In genomic region chr9:108869092-108869725, GRCh38 we compare ENCODE assay signal across 17 cellular contexts. TPM values are rescaled to one million over a fixed set of nuclear protein-coding genes. Genes with fewer than 3 reads are reported as not detected.
A peak's percentile ranks its signal among the peaks of the same experiment; 100 is the strongest.
DNase-seq lines count a peak whose midpoint lies in the region; ATAC-seq, FAIRE-seq and TF ChIP-seq lines count a peak whose summit lies in the region.
"Had no signal": no experiment of that assay in that cellular context is flagged by ENCODE, and none has a peak within 500 bp of the region (broad histone marks: within the 10 kb centered on the region; RNA-seq: fewer than 3 reads in every experiment).

No MANE protein-coding gene starts in this region.

- H3K79me2 ChIP-seq in HepG2 (ENCODE audit: insufficient read depth, low read length) = peaks cover 4% of the 10 kb centered on the region

- peaks cover 11% of the 10 kb centered on the region; the same call in 1 of the 2 replicates for H4K20me1 ChIP-seq in HepG2 (ENCODE audit: insufficient read depth, low read length)

- H3K27me3 Mint-ChIP-seq in chondrocyte (ENCODE audit: low read depth) (no peaks in the 10 kb centered on the region), endothelial cell (ENCODE audit: unreplicated experiment) (no peaks in the 10 kb centered on the region)

- TF ChIP-seq CTCF in chondrocyte (IDR thresholded peaks at IDR 0.05) (no peak), HepG2 (CRISPR knock-in tag; IDR thresholded peaks at IDR 0.05) (peak; percentile 20; the same call in 1 of the 2 replicates), endothelial cell (IDR thresholded peaks at IDR 0.05; ENCODE audit: unreplicated experiment) (no peak)

- WGBS in HepG2 (ENCODE audit: low lambda C conversion rate) = 6% methylated on average over 3 of the region's 3 CpGs

- peak overlapping the region; percentile 91 for H3K27ac Mint-ChIP-seq in chondrocyte (ENCODE audit: unreplicated experiment)
- no peak overlapping the region for H3K27ac Mint-ChIP-seq in endothelial cell (ENCODE audit: unreplicated experiment)
- H3K27ac Mint-ChIP-seq: activated CD8-positive, alpha-beta T cell treated with anti-CD3 and anti-CD28 coated beads, Interleukin-2, amount 10 ng/mL, durations not matched to agents 7 days and 5 days had no signal

- peak; percentile 86 for ATAC-seq in HepG2
- ATAC-seq: activated CD8-positive, alpha-beta T cell treated with anti-CD3 and anti-CD28 coated beads, Interleukin-2, amount 10 ng/mL, durations not matched to agents 7 days and 5 days; gastrocnemius medialis had no signal

- FAIRE-seq in HepG2 (lab: Jason Lieb, UNC) = peak; percentile 94
- FAIRE-seq: colon had no signal

- peaks cover 10 to 59% of the 10 kb centered on the region in 2 experiments for H3K36me3 ChIP-seq in HepG2 (replicated peaks in 1 of 2; ENCODE audit: control insufficient read depth in 1 of 2, insufficient read depth in 2 of 2, low read length in 2 of 2)

- H3K4me1 Mint-ChIP-seq in chondrocyte (ENCODE audit: low read depth) (peaks cover 23% of the 10 kb centered on the region), endothelial cell (ENCODE audit: unreplicated experiment) (no peaks in the 10 kb centered on the region)

- TF ChIP-seq POLR2A in HepG2 (IDR thresholded peaks at IDR 0.05; ENCODE audit: insufficient read depth in 1 of 2, low read depth in 2 of 2, low read length in 2 of 2) = peak; percentile 44 to 54; a peak in 3 of 4 replicates

- H3K27ac ChIP-seq in HepG2 (ENCODE audit: extremely low read length, insufficient read depth, low read length) = peak overlapping the region; percentile 70
- H3K27ac ChIP-seq: gastrocnemius medialis, left ventricle myocardium inferior, neutrophil had no signal

- peaks cover 91% of the 10 kb centered on the region for H3K4me1 ChIP-seq in HepG2 (ENCODE audit: insufficient read depth, low read length)
- H3K4me1 ChIP-seq: gastrocnemius medialis had no signal

- DNase-seq in ACHN = peak; percentile 66
- peak; percentile 23 for DNase-seq in HT1080 (ENCODE audit: low read depth)
- no peak for DNase-seq in chondrocyte (ENCODE audit: low spot score)
- DNase-seq in HepG2 (ENCODE audit: low spot score) = peak; percentile 97
- no peak for DNase-seq in endothelial cell (ENCODE audit: low spot score)
- no peak for DNase-seq in NCI-H446 (lab: John Stamatoyannopoulos, UW)
- DNase-seq in NOMO-1 treated with DMSO at 0.1 percent for 48 hours (lab: John Stamatoyannopoulos, UW; ENCODE audit: unreplicated experiment) = no peak
- DNase-seq in C1 segment of cervical spinal cord (lab: John Stamatoyannopoulos, UW) = no peak
- DNase-seq: activated CD8-positive, alpha-beta T cell treated with anti-CD3 and anti-CD28 coated beads, Interleukin-2, amount 10 ng/mL, durations not matched to agents 7 days and 5 days; activated naive CD4-positive, alpha-beta T cell; AML-193; gastrocnemius medialis; left ventricle myocardium inferior; stimulated activated CD4-positive, alpha-beta T cell treated with anti-CD3 and anti-CD28 coated beads, Interleukin-15, amount 100 ng/mL, for 24 hours had no signal

- peak; percentile 39; the same call in 1 of the 2 replicates for TF ChIP-seq RAD21 in HepG2 (CRISPR knock-in tag; IDR thresholded peaks at IDR 0.05)

- TF ChIP-seq EP300 in HepG2 (IDR thresholded peaks at IDR 0.05; ENCODE audit: low read depth in 2 of 2, low read length in 2 of 2) (peak; percentile 15 to 84; a peak in 3 of 4 replicates), HepG2 (CRISPR knock-in tag; IDR thresholded peaks at IDR 0.05; ENCODE audit: borderline replicate concordance) (peak; percentile 74; the same call in 1 of the 2 replicates)

- POLR2A ChIA-PET in HepG2 (lab: Yijun Ruan, JAX) = interaction anchor here (0.8 to 1.7 kb wide), 11 partner anchors 8 to 142 kb away, joined by 3 to 24 read pairs (median 4); partner anchors contain the start of genes ABITRAM and ELP1

- no TSS peak for BruUV-seq in HepG2 (replicated peaks; lab: Mats Ljungman, UMichigan)

- H3K9me3 Mint-ChIP-seq in chondrocyte (ENCODE audit: low read depth) (peaks cover 12% of the 10 kb centered on the region), endothelial cell (ENCODE audit: unreplicated experiment) (no peaks in the 10 kb centered on the region)

- H3K36me3 Mint-ChIP-seq in chondrocyte (ENCODE audit: low read depth) (peaks cover 26% of the 10 kb centered on the region), endothelial cell (ENCODE audit: low read depth, unreplicated experiment) (peaks cover 18% of the 10 kb centered on the region)

- CTCF ChIA-PET in HepG2 (lab: Yijun Ruan, JAX; ENCODE audit: low intra/inter-chr PET ratio, low total read pairs) = no interaction called here

- intact Hi-C loops in HepG2 (cut with micrococcal nuclease; ENCODE audit: unreplicated experiment) = loop anchor here (10.0 kb wide), 1 partner anchor 94 kb away; no protein-coding TSS in a partner anchor

- H3K4me3 Mint-ChIP-seq in chondrocyte (ENCODE audit: unreplicated experiment) (no peak overlapping the region), endothelial cell (ENCODE audit: unreplicated experiment) (no peak overlapping the region)
- H3K4me3 Mint-ChIP-seq: activated CD8-positive, alpha-beta T cell treated with anti-CD3 and anti-CD28 coated beads, Interleukin-2, amount 10 ng/mL, durations not matched to agents 7 days and 5 days had no signal

- in situ Hi-C loops in ACHN (cut with HindIII; ENCODE audit: low pct_ligation_motif_present, low pct_unique_long_range_greater_than_20kb, low sequenced_read_pairs) = no loop called here
- in situ Hi-C loops in HepG2 (cut with HindIII; ENCODE audit: extremely low pct_ligation_motif_present, low pct_unique_long_range_greater_than_20kb) = no loop called here

- no peak overlapping the region for H2AFZ ChIP-seq in HepG2 (ENCODE audit: low read length)

- H3K27me3 ChIP-seq in HepG2 (ENCODE audit: control insufficient read depth in 1 of 2, insufficient read depth in 2 of 2, low read length in 2 of 2) = no peaks in the 10 kb centered on the region
- H3K27me3 ChIP-seq: gastrocnemius medialis, neutrophil had no signal

- H3K9me3 ChIP-seq in HepG2 (ENCODE audit: low read length) = no peaks in the 10 kb centered on the region
- H3K9me3 ChIP-seq: gastrocnemius medialis, left ventricle myocardium inferior, neutrophil had no signal

- H3K4me2 ChIP-seq in HepG2 (ENCODE audit: low read depth, low read length) = peak overlapping the region; percentile 24

- no peak overlapping the region for H3K9ac ChIP-seq in HepG2 (ENCODE audit: insufficient read depth, low read depth, low read length)

- H3K4me3 ChIP-seq in HepG2 (replicated peaks in 1 of 3; ENCODE audit: insufficient read depth in 1 of 3, low read depth in 2 of 3, low read length in 3 of 3) = no peak overlapping the region
- H3K4me3 ChIP-seq: gastrocnemius medialis, left ventricle myocardium inferior had no signal

RNA-seq across cellular contexts. Expression of gene ACTL7A, which starts 7.1 kb away (rescaled TPM):
- not detected in 2 replicates for total RNA-seq in HT1080 (2014; rRNA removed; shearing (Covaris generic))
- polyA plus RNA-seq in HT1080 (2015; cell fraction: cytosol; rRNA removed) = not detected in 2 replicates
- polyA plus RNA-seq in HT1080 (2015; cell fraction: nucleus; rRNA removed) = not detected in 2 replicates
- total RNA-seq in chondrocyte (not detected in 3 replicates), HepG2 (2016; rRNA removed; fragmentation: Illumina TruSeq; extraction: Trizol) (not detected in 2 replicates), endothelial cell (ENCODE audit: unreplicated experiment) (not detected)
- not detected in 2 replicates for total RNA-seq in HepG2 (2016; cell fraction: cytosol; rRNA removed; fragmentation: Illumina TruSeq; extraction: Trizol; ENCODE audit: low read depth)
- not detected in 2 replicates for total RNA-seq in HepG2 (2016; cell fraction: insoluble cytoplasmic fraction; rRNA removed; fragmentation: Illumina TruSeq; extraction: Trizol)
- total RNA-seq in HepG2 (2016; cell fraction: membrane; rRNA removed; fragmentation: Illumina TruSeq; extraction: Trizol) = not detected in 2 replicates
- total RNA-seq in HepG2 (2016; cell fraction: nucleus; rRNA removed; fragmentation: Illumina TruSeq; extraction: Trizol) = not detected in 2 replicates
- polyA plus RNA-seq in HepG2 (2011; rRNA removed) = not detected in 2 replicates
- polyA plus RNA-seq in HepG2 (2011; cell fraction: cytosol; rRNA removed) = not detected in 2 replicates
- not detected in 2 replicates for polyA plus RNA-seq in HepG2 (2011; cell fraction: nucleus; rRNA removed)
- not detected in 2 replicates for polyA plus RNA-seq in HepG2 (2012)
- not detected in 2 replicates for polyA plus RNA-seq in HepG2 (2016; cell fraction: cytosol; fragmentation: Illumina TruSeq; extraction: Trizol; ENCODE audit: low read depth)
- polyA plus RNA-seq in HepG2 (2016; cell fraction: insoluble cytoplasmic fraction; fragmentation: Illumina TruSeq; extraction: Trizol; ENCODE audit: low read depth) = not detected in 2 replicates
- polyA plus RNA-seq in HepG2 (2016; cell fraction: membrane; fragmentation: Illumina TruSeq; extraction: Trizol; ENCODE audit: low read depth) = not detected in 2 replicates
- not detected in 2 replicates for polyA plus RNA-seq in HepG2 (2016; cell fraction: nucleus; fragmentation: Illumina TruSeq; extraction: Trizol; ENCODE audit: insufficient read depth, low read depth)
- polyA minus RNA-seq in HepG2 (2011; rRNA and poly(A)+ RNA removed; ENCODE audit: low replicate concordance) = not detected in 2 replicates
- not detected in 2 replicates for polyA minus RNA-seq in HepG2 (2011; cell fraction: cytosol; rRNA and poly(A)+ RNA removed)
- not detected in 2 replicates for polyA minus RNA-seq in HepG2 (2011; cell fraction: nucleus; rRNA and poly(A)+ RNA removed)
- total RNA-seq: activated CD8-positive, alpha-beta T cell treated with anti-CD3 and anti-CD28 coated beads, Interleukin-2, amount 10 ng/mL, durations not matched to agents 7 days and 5 days; gastrocnemius medialis; left ventricle myocardium inferior; T-helper 2 cell treated with Interferon-gamma antibody and Interleukin-4, amounts not matched to agents 100 ng/mL and 5 ng/mL, for 36 hours had no signal

RNA-seq across cellular contexts. Expression of gene ACTL7B, which starts 13.4 kb away (rescaled TPM):
- total RNA-seq in HT1080 (2014; rRNA removed; shearing (Covaris generic)) = not detected in 2 replicates
- polyA plus RNA-seq in HT1080 (2015; cell fraction: cytosol; rRNA removed) = not detected in 2 replicates
- polyA plus RNA-seq in HT1080 (2015; cell fraction: nucleus; rRNA removed) = not detected in 2 replicates
- total RNA-seq in chondrocyte (not detected in 3 replicates), HepG2 (2016; rRNA removed; fragmentation: Illumina TruSeq; extraction: Trizol) (0.07 TPM in 1 of 2 replicates, not detected in the other), endothelial cell (ENCODE audit: unreplicated experiment) (not detected)
- not detected in 2 replicates for total RNA-seq in HepG2 (2016; cell fraction: cytosol; rRNA removed; fragmentation: Illumina TruSeq; extraction: Trizol; ENCODE audit: low read depth)
- 0.13 TPM in 1 of 2 replicates, not detected in the other for total RNA-seq in HepG2 (2016; cell fraction: insoluble cytoplasmic fraction; rRNA removed; fragmentation: Illumina TruSeq; extraction: Trizol)
- total RNA-seq in HepG2 (2016; cell fraction: membrane; rRNA removed; fragmentation: Illumina TruSeq; extraction: Trizol) = not detected in 2 replicates
- total RNA-seq in HepG2 (2016; cell fraction: nucleus; rRNA removed; fragmentation: Illumina TruSeq; extraction: Trizol) = 0.50 and 0.60 TPM in 2 replicates
- 0.07 and 0.11 TPM in 2 replicates for polyA plus RNA-seq in HepG2 (2011; rRNA removed)
- polyA plus RNA-seq in HepG2 (2011; cell fraction: cytosol; rRNA removed) = 0.04 TPM in 1 of 2 replicates, not detected in the other
- 0.90 and 1.2 TPM in 2 replicates for polyA plus RNA-seq in HepG2 (2011; cell fraction: nucleus; rRNA removed)
- 0.07 TPM in 1 of 2 replicates, not detected in the other for polyA plus RNA-seq in HepG2 (2012)
- polyA plus RNA-seq in HepG2 (2016; cell fraction: cytosol; fragmentation: Illumina TruSeq; extraction: Trizol; ENCODE audit: low read depth) = not detected in 2 replicates
- polyA plus RNA-seq in HepG2 (2016; cell fraction: insoluble cytoplasmic fraction; fragmentation: Illumina TruSeq; extraction: Trizol; ENCODE audit: low read depth) = not detected in 2 replicates
- polyA plus RNA-seq in HepG2 (2016; cell fraction: membrane; fragmentation: Illumina TruSeq; extraction: Trizol; ENCODE audit: low read depth) = not detected in 2 replicates
- polyA plus RNA-seq in HepG2 (2016; cell fraction: nucleus; fragmentation: Illumina TruSeq; extraction: Trizol; ENCODE audit: insufficient read depth, low read depth) = 0.81 and 0.96 TPM in 2 replicates
- polyA minus RNA-seq in HepG2 (2011; rRNA and poly(A)+ RNA removed; ENCODE audit: low replicate concordance) = 0.09 and 0.16 TPM in 2 replicates
- not detected in 2 replicates for polyA minus RNA-seq in HepG2 (2011; cell fraction: cytosol; rRNA and poly(A)+ RNA removed)
- polyA minus RNA-seq in HepG2 (2011; cell fraction: nucleus; rRNA and poly(A)+ RNA removed) = 1.4 and 2.0 TPM in 2 replicates
- total RNA-seq: activated CD8-positive, alpha-beta T cell treated with anti-CD3 and anti-CD28 coated beads, Interleukin-2, amount 10 ng/mL, durations not matched to agents 7 days and 5 days; gastrocnemius medialis; left ventricle myocardium inferior; T-helper 2 cell treated with Interferon-gamma antibody and Interleukin-4, amounts not matched to agents 100 ng/mL and 5 ng/mL, for 36 hours had no signal

Comparison
In these comparisons a context has a peak if more than half of its experiments do, and no peak if none do; other contexts are left out.
1. DNase-seq: peak in ACHN (single experiment), HT1080 (single experiment) and HepG2 (single experiment); none in chondrocyte (single experiment), endothelial cell (single experiment), NCI-H446 (0 of 2), NOMO-1 treated with DMSO at 0.1 percent for 48 hours (single experiment) and C1 segment of cervical spinal cord (0 of 14).